Comparison of ENCODE assay signal across 10 cellular contexts in genomic region chr13:100513987-100514670, GRCh38.
DNase-seq lines count a peak whose midpoint lies in the region; ATAC-seq and TF ChIP-seq lines count a peak whose summit lies in the region.
"Had no signal": no experiment of that assay in that cellular context is flagged by ENCODE, and none has a peak within 500 bp of the region (broad histone marks: within the 10 kb centered on the region; RNA-seq: fewer than 3 reads in every experiment).

No MANE protein-coding gene starts in this region.

- intact Hi-C loops in ascending aorta (cut with DNase I), result loop anchor here (5.0 kb wide), 1 partner anchor 597 kb away; no protein-coding TSS in a partner anchor

- TF ChIP-seq CTCF in osteoblast (IDR thresholded peaks at IDR 0.05; ENCODE audit: extremely low read depth, low read depth, low read length) (no peak), ascending aorta (IDR thresholded peaks at IDR 0.05) (no peak)

- H3K27ac ChIP-seq in osteoblast (ENCODE audit: low read depth, low read length), result no peak overlapping the region
- H3K27ac ChIP-seq in ascending aorta, result no peak overlapping the region
- H3K27ac ChIP-seq: parathyroid adenoma, testis had no signal

- H3K27me3 ChIP-seq in osteoblast (ENCODE audit: insufficient read depth, low read length) (no peaks in the 10 kb centered on the region), ascending aorta (no peaks in the 10 kb centered on the region)
- H3K27me3 ChIP-seq: testis had no signal

- peaks cover 9% of the 10 kb centered on the region for H3K4me1 ChIP-seq in osteoblast (ENCODE audit: insufficient read depth, low read length)
- H3K4me1 ChIP-seq in ascending aorta, result no peaks in the 10 kb centered on the region
- H3K4me1 ChIP-seq: parathyroid adenoma, testis had no signal

- H3K4me3 ChIP-seq in osteoblast (ENCODE audit: insufficient read depth, low read length), result no peak overlapping the region
- H3K4me3 ChIP-seq in ascending aorta, result no peak overlapping the region
- H3K4me3 ChIP-seq: testis had no signal

- DNase-seq in NCI-H1105 treated with DMSO at 0.1 percent for 48 hours (lab: John Stamatoyannopoulos, UW) (peak; percentile 4), NCI-H1105 (lab: John Stamatoyannopoulos, UW) (no peak), NCI-H2081 treated with DMSO at 0.1 percent for 48 hours (lab: John Stamatoyannopoulos, UW) (peak; percentile 52), amniotic epithelial cell (ENCODE audit: low read depth) (peak; percentile 55), osteoblast (ENCODE audit: insufficient read length, low spot score, missing footprints) (peak; percentile 26), ascending aorta (ENCODE audit: low spot score in 2 of 2) (no peak)

- no peaks in the 10 kb centered on the region for H3K9me3 ChIP-seq in osteoblast (ENCODE audit: low read depth, low read length)
- no peaks in the 10 kb centered on the region for H3K9me3 ChIP-seq in ascending aorta
- H3K9me3 ChIP-seq: testis had no signal

- H2AFZ ChIP-seq in osteoblast (ENCODE audit: low read length), result no peak overlapping the region
- H2AFZ ChIP-seq: parathyroid adenoma had no signal

- no peaks in the 10 kb centered on the region for H3K79me2 ChIP-seq in osteoblast (ENCODE audit: insufficient read depth, low read length)
- H3K79me2 ChIP-seq: parathyroid adenoma had no signal

- peak overlapping the region; percentile 18 for H3K4me2 ChIP-seq in osteoblast (ENCODE audit: insufficient read depth, low read length)

- ATAC-seq in HG03432 (IDR thresholded peaks at IDR 0.05; ENCODE audit: unreplicated experiment), result no peak
- ATAC-seq in activated CD4-positive, CD25-positive, alpha-beta regulatory T cell treated with anti-CD3 and anti-CD28 coated beads, Interleukin-2, amount 50 U/mL, for 24 hours, result no peak

- H3K36me3 ChIP-seq in osteoblast (ENCODE audit: insufficient read depth, low read length) (no peaks in the 10 kb centered on the region), ascending aorta (no peaks in the 10 kb centered on the region)

- H4K20me1 ChIP-seq in osteoblast (ENCODE audit: insufficient read depth, low read length), result no peaks in the 10 kb centered on the region

Comparison
In these comparisons a context has a peak if more than half of its experiments do, and no peak if none do; other contexts are left out.
1. DNase-seq: peak in NCI-H1105 treated with DMSO at 0.1 percent for 48 hours (single experiment), NCI-H2081 treated with DMSO at 0.1 percent for 48 hours (single experiment), amniotic epithelial cell (single experiment) and osteoblast (single experiment); none in NCI-H1105 (single experiment) and ascending aorta (0 of 2).